ENCODE assay signal across 1 cellular context in the genomic region with DNA sequence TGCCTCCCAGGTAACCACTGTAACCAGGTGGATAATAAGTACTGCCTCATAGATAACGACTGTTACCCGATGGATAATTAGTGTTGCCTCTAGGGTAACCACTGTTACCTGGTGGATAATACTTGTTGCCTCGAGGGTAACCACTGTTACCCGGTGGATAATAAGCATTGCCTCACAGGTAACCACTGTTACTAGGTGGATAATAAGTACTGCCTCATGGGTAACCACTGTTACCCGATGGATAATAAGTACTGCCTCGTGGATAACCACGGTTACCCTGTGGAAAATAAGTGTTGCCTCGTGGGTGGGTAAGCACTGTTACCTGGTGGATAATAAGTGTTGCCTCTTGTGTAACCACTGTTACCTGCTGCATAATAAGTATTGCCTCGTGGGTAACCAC.
A peak's percentile ranks its signal among the peaks of the same experiment; 100 is the strongest.
TF ChIP-seq lines count a peak whose summit lies in the region.

No MANE protein-coding gene starts in this region.

TF ChIP-seq in GM12878, 131 proteins besides CTCF, POLR2A, EP300 and RAD21:
- TF ChIP-seq POU2F2 (IDR thresholded peaks at IDR 0.05; ENCODE audit: borderline replicate concordance, low read depth, low read length) = peak; percentile 78; the same call in 1 of the 3 replicates
- TF ChIP-seq ZNF24 (IDR thresholded peaks at IDR 0.05) = peak; percentile 99
- TF ChIP-seq NFIC (IDR thresholded peaks at IDR 0.05; ENCODE audit: low read depth, low read length) = peak; percentile 29; the same call in 1 of the 2 replicates
- peak; percentile 67; the same call in 1 of the 2 replicates for TF ChIP-seq CBFB (IDR thresholded peaks at IDR 0.05; ENCODE audit: low read depth)
- TF ChIP-seq ZNF217 (IDR thresholded peaks at IDR 0.05) = 0 out of 2 replicates have a peak, but pooled peaks have one; percentile 18
- peak; percentile 6; the same call in 1 of the 2 replicates for TF ChIP-seq RAD51 (IDR thresholded peaks at IDR 0.05)
- TF ChIP-seq, protein P1, sequence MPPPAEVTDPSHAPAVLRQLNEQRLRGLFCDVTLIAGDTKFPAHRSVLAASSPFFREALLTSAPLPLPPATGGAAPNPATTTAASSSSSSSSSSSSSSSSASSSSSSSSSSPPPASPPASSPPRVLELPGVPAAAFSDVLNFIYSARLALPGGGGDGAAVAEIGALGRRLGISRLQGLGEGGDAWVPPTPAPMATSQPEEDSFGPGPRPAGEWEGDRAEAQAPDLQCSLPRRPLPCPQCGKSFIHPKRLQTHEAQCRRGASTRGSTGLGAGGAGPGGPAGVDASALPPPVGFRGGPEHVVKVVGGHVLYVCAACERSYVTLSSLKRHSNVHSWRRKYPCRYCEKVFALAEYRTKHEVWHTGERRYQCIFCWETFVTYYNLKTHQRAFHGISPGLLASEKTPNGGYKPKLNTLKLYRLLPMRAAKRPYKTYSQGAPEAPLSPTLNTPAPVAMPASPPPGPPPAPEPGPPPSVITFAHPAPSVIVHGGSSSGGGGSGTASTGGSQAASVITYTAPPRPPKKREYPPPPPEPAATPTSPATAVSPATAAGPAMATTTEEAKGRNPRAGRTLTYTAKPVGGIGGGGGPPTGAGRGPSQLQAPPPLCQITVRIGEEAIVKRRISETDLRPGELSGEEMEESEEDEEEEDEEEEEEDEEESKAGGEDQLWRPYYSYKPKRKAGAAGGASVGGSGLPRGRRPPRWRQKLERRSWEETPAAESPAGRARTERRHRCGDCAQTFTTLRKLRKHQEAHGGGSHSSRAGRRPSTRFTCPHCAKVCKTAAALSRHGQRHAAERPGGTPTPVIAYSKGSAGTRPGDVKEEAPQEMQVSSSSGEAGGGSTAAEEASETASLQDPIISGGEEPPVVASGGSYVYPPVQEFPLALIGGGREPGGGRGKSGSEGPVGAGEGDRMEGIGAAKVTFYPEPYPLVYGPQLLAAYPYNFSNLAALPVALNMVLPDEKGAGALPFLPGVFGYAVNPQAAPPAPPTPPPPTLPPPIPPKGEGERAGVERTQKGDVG (CRISPR knock-in tag; IDR thresholded peaks at IDR 0.05) = peak; percentile 22; the same call in 1 of the 2 replicates
- TF ChIP-seq CREB1 (IDR thresholded peaks at IDR 0.05; ENCODE audit: low read depth) = 0 out of 2 replicates have a peak, but pooled peaks have one; percentile 10
- TF ChIP-seq SREBF1 (IDR thresholded peaks at IDR 0.05; ENCODE audit: low read length) = peak; percentile 49
- TF ChIP-seq, protein P2, sequence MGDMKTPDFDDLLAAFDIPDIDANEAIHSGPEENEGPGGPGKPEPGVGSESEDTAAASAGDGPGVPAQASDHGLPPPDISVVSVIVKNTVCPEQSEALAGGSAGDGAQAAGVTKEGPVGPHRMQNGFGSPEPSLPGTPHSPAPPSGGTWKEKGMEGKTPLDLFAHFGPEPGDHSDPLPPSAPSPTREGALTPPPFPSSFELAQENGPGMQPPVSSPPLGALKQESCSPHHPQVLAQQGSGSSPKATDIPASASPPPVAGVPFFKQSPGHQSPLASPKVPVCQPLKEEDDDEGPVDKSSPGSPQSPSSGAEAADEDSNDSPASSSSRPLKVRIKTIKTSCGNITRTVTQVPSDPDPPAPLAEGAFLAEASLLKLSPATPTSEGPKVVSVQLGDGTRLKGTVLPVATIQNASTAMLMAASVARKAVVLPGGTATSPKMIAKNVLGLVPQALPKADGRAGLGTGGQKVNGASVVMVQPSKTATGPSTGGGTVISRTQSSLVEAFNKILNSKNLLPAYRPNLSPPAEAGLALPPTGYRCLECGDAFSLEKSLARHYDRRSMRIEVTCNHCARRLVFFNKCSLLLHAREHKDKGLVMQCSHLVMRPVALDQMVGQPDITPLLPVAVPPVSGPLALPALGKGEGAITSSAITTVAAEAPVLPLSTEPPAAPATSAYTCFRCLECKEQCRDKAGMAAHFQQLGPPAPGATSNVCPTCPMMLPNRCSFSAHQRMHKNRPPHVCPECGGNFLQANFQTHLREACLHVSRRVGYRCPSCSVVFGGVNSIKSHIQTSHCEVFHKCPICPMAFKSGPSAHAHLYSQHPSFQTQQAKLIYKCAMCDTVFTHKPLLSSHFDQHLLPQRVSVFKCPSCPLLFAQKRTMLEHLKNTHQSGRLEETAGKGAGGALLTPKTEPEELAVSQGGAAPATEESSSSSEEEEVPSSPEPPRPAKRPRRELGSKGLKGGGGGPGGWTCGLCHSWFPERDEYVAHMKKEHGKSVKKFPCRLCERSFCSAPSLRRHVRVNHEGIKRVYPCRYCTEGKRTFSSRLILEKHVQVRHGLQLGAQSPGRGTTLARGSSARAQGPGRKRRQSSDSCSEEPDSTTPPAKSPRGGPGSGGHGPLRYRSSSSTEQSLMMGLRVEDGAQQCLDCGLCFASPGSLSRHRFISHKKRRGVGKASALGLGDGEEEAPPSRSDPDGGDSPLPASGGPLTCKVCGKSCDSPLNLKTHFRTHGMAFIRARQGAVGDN (IDR thresholded peaks at IDR 0.05) = peak; percentile 78
- 0 out of 2 replicates have a peak, but pooled peaks have one; percentile 49 for TF ChIP-seq RCOR1 (conservative IDR thresholded peaks at IDR 0.05; ENCODE audit: low read depth, low read length)
- TF ChIP-seq, protein P3, sequence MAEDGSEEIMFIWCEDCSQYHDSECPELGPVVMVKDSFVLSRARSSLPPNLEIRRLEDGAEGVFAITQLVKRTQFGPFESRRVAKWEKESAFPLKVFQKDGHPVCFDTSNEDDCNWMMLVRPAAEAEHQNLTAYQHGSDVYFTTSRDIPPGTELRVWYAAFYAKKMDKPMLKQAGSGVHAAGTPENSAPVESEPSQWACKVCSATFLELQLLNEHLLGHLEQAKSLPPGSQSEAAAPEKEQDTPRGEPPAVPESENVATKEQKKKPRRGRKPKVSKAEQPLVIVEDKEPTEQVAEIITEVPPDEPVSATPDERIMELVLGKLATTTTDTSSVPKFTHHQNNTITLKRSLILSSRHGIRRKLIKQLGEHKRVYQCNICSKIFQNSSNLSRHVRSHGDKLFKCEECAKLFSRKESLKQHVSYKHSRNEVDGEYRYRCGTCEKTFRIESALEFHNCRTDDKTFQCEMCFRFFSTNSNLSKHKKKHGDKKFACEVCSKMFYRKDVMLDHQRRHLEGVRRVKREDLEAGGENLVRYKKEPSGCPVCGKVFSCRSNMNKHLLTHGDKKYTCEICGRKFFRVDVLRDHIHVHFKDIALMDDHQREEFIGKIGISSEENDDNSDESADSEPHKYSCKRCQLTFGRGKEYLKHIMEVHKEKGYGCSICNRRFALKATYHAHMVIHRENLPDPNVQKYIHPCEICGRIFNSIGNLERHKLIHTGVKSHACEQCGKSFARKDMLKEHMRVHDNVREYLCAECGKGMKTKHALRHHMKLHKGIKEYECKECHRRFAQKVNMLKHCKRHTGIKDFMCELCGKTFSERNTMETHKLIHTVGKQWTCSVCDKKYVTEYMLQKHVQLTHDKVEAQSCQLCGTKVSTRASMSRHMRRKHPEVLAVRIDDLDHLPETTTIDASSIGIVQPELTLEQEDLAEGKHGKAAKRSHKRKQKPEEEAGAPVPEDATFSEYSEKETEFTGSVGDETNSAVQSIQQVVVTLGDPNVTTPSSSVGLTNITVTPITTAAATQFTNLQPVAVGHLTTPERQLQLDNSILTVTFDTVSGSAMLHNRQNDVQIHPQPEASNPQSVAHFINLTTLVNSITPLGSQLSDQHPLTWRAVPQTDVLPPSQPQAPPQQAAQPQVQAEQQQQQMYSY (CRISPR knock-in tag; IDR thresholded peaks at IDR 0.05) = peak; percentile 83
TF ChIP-seq in GM12878: peak in this region for 12; not testable (repeated sequence) for 119.
